Comparison of ENCODE assay signal across 11 cellular contexts in genomic region chr14:56005580-56006053, GRCh38.
DNase-seq lines count a peak whose midpoint lies in the region; ATAC-seq and TF ChIP-seq lines count a peak whose summit lies in the region.
"Had no signal": no experiment of that assay in that cellular context is flagged by ENCODE, and none has a peak within 500 bp of the region (broad histone marks: within the 10 kb centered on the region; RNA-seq: fewer than 3 reads in every experiment).

No MANE protein-coding gene starts in this region.

- H2BK120ac ChIP-seq in mesenchymal stem cell (ENCODE audit: low read depth, low read length), result no peak overlapping the region

- in situ Hi-C loops in mammary epithelial cell (cut with MboI; ENCODE audit: low sequenced_read_pairs in 2 of 2), result no loop called here

- WGBS in mammary epithelial cell (ENCODE audit: low coverage, missing lambda C conversion rate), result 94% methylated on average over 6 of the region's 6 CpGs
- 42% methylated on average over 6 of the region's 6 CpGs for WGBS in mesenchymal stem cell

- H4K20me1 ChIP-seq in mammary epithelial cell (ENCODE audit: insufficient read depth, low read length), result no peaks in the 10 kb centered on the region

- H3K4me2 ChIP-seq in mammary epithelial cell (ENCODE audit: insufficient read depth, low read depth, low read length), result no peak overlapping the region
- peak overlapping the region; percentile 95 for H3K4me2 ChIP-seq in mesenchymal stem cell (ENCODE audit: low read length, poor library complexity, severe bottlenecking)

- ATAC-seq in activated B cell treated with CpG ODN at 0.5 μM for 24 hours (ENCODE audit: low read depth), result peak; percentile 53
- ATAC-seq in HG02973 (IDR thresholded peaks at IDR 0.05; ENCODE audit: unreplicated experiment), result no peak

- BruUV-seq in mammary epithelial cell (replicated peaks; lab: Mats Ljungman, UMichigan), result no TSS peak

- H3K27me3 ChIP-seq in breast epithelium (no peaks in the 10 kb centered on the region), mammary epithelial cell (ENCODE audit: insufficient read depth, low read length) (no peaks in the 10 kb centered on the region), mesenchymal stem cell (ENCODE audit: control insufficient read depth in 1 of 2, insufficient read depth in 1 of 2, low read length in 2 of 2) (no peaks in the 10 kb centered on the region), vagina (no peaks in the 10 kb centered on the region)

- no peaks in the 10 kb centered on the region for H3K79me2 ChIP-seq in mammary epithelial cell (ENCODE audit: insufficient read depth, low read length)

- no peak overlapping the region for H2AFZ ChIP-seq in mammary epithelial cell (ENCODE audit: low read depth, low read length)
- no peak overlapping the region for H2AFZ ChIP-seq in mesenchymal stem cell (ENCODE audit: low read depth, low read length)

- H2BK15ac ChIP-seq in mesenchymal stem cell (ENCODE audit: low read depth, poor library complexity, severe bottlenecking), result peak overlapping the region; percentile 63

- peaks cover 6% of the 10 kb centered on the region for H3K27me3 Mint-ChIP-seq in activated B cell treated with CpG ODN at 0.5 μM for 24 hours

- intact Hi-C loops in breast epithelium (cut with DNase I; ENCODE audit: low total_unique reads), result no loop called here
- intact Hi-C loops in mammary epithelial cell (cut with micrococcal nuclease), result no loop called here
- intact Hi-C loops in activated B cell treated with CpG ODN at 0.5 μM for 24 hours (cut with micrococcal nuclease), result no loop called here
- intact Hi-C loops in vagina (cut with DNase I), result no loop called here

- no peak for TF ChIP-seq CTCF in breast epithelium (IDR thresholded peaks at IDR 0.05)
- TF ChIP-seq CTCF in mammary epithelial cell (conservative IDR thresholded peaks at IDR 0.05 in 1 of 2, IDR thresholded peaks at IDR 0.05 in 1 of 2; ENCODE audit: extremely low read depth in 1 of 2, insufficient read depth in 1 of 2, low read depth in 1 of 2, low read length in 2 of 2), result no peak
- no peak for TF ChIP-seq CTCF in activated B cell treated with CpG ODN at 0.5 μM for 24 hours (IDR thresholded peaks at IDR 0.05)
- TF ChIP-seq CTCF in vagina (IDR thresholded peaks at IDR 0.05), result no peak

- H3K4me3 Mint-ChIP-seq in activated B cell treated with CpG ODN at 0.5 μM for 24 hours, result peak overlapping the region; percentile 73

- H3K9me3 Mint-ChIP-seq in activated B cell treated with CpG ODN at 0.5 μM for 24 hours, result peaks cover 2% of the 10 kb centered on the region

- dilution Hi-C loops in mammary epithelial cell (cut with HindIII; ENCODE audit: low sequenced_read_pairs), result no loop called here

- H3K9me3 ChIP-seq in breast epithelium (no peaks in the 10 kb centered on the region), mammary epithelial cell (replicated peaks; ENCODE audit: insufficient read depth, low read length) (peaks cover 2% of the 10 kb centered on the region), mesenchymal stem cell (ENCODE audit: control insufficient read depth, low read length) (peaks cover 3% of the 10 kb centered on the region), vagina (no peaks in the 10 kb centered on the region)
- H3K9me3 ChIP-seq: neutrophil had no signal

- TF ChIP-seq POLR2A in breast epithelium (IDR thresholded peaks at IDR 0.05) (no peak), vagina (IDR thresholded peaks at IDR 0.05) (no peak)

- H3K27ac Mint-ChIP-seq in activated B cell treated with CpG ODN at 0.5 μM for 24 hours, result no peak overlapping the region

- H2BK12ac ChIP-seq in mesenchymal stem cell (ENCODE audit: low read length in 2 of 2), result no peak overlapping the region

- H3K27ac ChIP-seq in breast epithelium (peak overlapping the region; percentile 67 to 73), mammary epithelial cell (ENCODE audit: insufficient read depth, low read depth, low read length) (no peak overlapping the region), mesenchymal stem cell (ENCODE audit: low read length, poor library complexity, severe bottlenecking) (peak overlapping the region; percentile 99), vagina (peak overlapping the region; percentile 49)
- H3K27ac ChIP-seq: neutrophil had no signal

- CTCF ChIA-PET in mammary epithelial cell (lab: Charles Lee; ENCODE audit: low non-redundant PET), result no interaction called here
- CTCF ChIA-PET in activated B cell treated with CpG ODN at 0.5 μM for 24 hours (lab: Charles Lee), result no interaction called here

- peak overlapping the region; percentile 85 for H2BK5ac ChIP-seq in mesenchymal stem cell (ENCODE audit: low read depth, low read length, poor library complexity, severe bottlenecking)

- POLR2A ChIA-PET in activated B cell treated with CpG ODN at 0.5 μM for 24 hours (lab: Charles Lee), result interaction anchor here (1.2 kb wide), 1 partner anchor 112 kb away, joined by 3 read pairs; no protein-coding TSS in a partner anchor

- no peak overlapping the region for H2AK5ac ChIP-seq in mesenchymal stem cell (ENCODE audit: low read length, severe bottlenecking)

- H3K4me1 Mint-ChIP-seq in activated B cell treated with CpG ODN at 0.5 μM for 24 hours, result peaks cover 27% of the 10 kb centered on the region

- H3K18ac ChIP-seq in mesenchymal stem cell (ENCODE audit: low read depth in 1 of 2, low read length in 2 of 2), result no peak overlapping the region

- H3K4ac ChIP-seq in mesenchymal stem cell (ENCODE audit: low read depth in 1 of 2, low read length in 2 of 2), result no peak overlapping the region

- no peak overlapping the region for H3K14ac ChIP-seq in mesenchymal stem cell (ENCODE audit: low read length in 2 of 2)

- DNase-seq in breast epithelium (ENCODE audit: low spot score in 2 of 2), result no peak
- DNase-seq in mammary epithelial cell, result no peak
- no peak for DNase-seq in activated B cell treated with CpG ODN at 0.5 μM for 24 hours
- DNase-seq in mesenchymal stem cell, result peak; percentile 90
- DNase-seq in vagina (ENCODE audit: extremely low spot score in 2 of 2), result no peak
- DNase-seq in activated CD4-positive, alpha-beta T cell treated with anti-CD3 and anti-CD28 coated beads for 48 hours, result no peak
- DNase-seq in SHP77 (lab: John Stamatoyannopoulos, UW), result no peak
- DNase-seq: activated CD4-positive, CD25-positive, alpha-beta regulatory T cell; NK-92 treated with Interleukin-12 subunit alpha and Interleukin-12 subunit beta, amount 100 ng/mL, for 24 hours had no signal

- H3K4me3 ChIP-seq in breast epithelium (no peak overlapping the region), mammary epithelial cell (replicated peaks in 1 of 3; ENCODE audit: insufficient read depth in 1 of 3, low read depth in 2 of 3, low read length in 3 of 3) (no peak overlapping the region), mesenchymal stem cell (ENCODE audit: insufficient read depth in 1 of 2, low read depth in 1 of 2, low read length in 2 of 2) (peak overlapping the region in 1 of 2 experiments; percentile 76), vagina (peak overlapping the region; percentile 25 to 28)

- H4K8ac ChIP-seq in mesenchymal stem cell (ENCODE audit: low read length), result no peak overlapping the region

- no peak overlapping the region for H3K23ac ChIP-seq in mesenchymal stem cell (ENCODE audit: low read length in 2 of 2)

- H3K36me3 Mint-ChIP-seq in activated B cell treated with CpG ODN at 0.5 μM for 24 hours (ENCODE audit: low read depth), result no peaks in the 10 kb centered on the region

- H3K4me1 ChIP-seq in breast epithelium, result no peaks in the 10 kb centered on the region
- no peaks in the 10 kb centered on the region for H3K4me1 ChIP-seq in mammary epithelial cell (ENCODE audit: insufficient read depth, low read length)
- peaks cover 11% of the 10 kb centered on the region for H3K4me1 ChIP-seq in mesenchymal stem cell (ENCODE audit: control insufficient read depth, insufficient read depth, low read depth, low read length)
- H3K4me1 ChIP-seq in vagina, result no peaks in the 10 kb centered on the region

- H4K91ac ChIP-seq in mesenchymal stem cell (ENCODE audit: low read length), result no peak overlapping the region

- no peak overlapping the region for H3K9ac ChIP-seq in mammary epithelial cell (ENCODE audit: insufficient read depth, low read length)
- H3K9ac ChIP-seq in mesenchymal stem cell (ENCODE audit: low read length), result peak overlapping the region; percentile 98

- H3K79me1 ChIP-seq in mesenchymal stem cell (replicated peaks; ENCODE audit: low read length, poor library complexity, severe bottlenecking), result no peaks in the 10 kb centered on the region

- H3K36me3 ChIP-seq in breast epithelium, result no peaks in the 10 kb centered on the region
- H3K36me3 ChIP-seq in mammary epithelial cell (ENCODE audit: insufficient read depth, low read length), result no peaks in the 10 kb centered on the region
- no peaks in the 10 kb centered on the region for H3K36me3 ChIP-seq in mesenchymal stem cell (ENCODE audit: control insufficient read depth in 1 of 2, insufficient read depth in 2 of 2, low read depth in 1 of 2, low read length in 2 of 2)
- H3K36me3 ChIP-seq in vagina, result no peaks in the 10 kb centered on the region
- H3K36me3 ChIP-seq: neutrophil had no signal

Comparison
In these comparisons a context has a peak if more than half of its experiments do, and no peak if none do; other contexts are left out.
1. H3K4me3 ChIP-seq: peak in vagina (2 of 2); none in breast epithelium (0 of 3) and mammary epithelial cell (0 of 3).